ENCODE assay signal across 8 cellular contexts in genomic region chr13:32737679-32738078, GRCh38.
DNase-seq lines count a peak whose midpoint lies in the region; ATAC-seq, FAIRE-seq and TF ChIP-seq lines count a peak whose summit lies in the region.

No MANE protein-coding gene starts in this region.

- peak overlapping the region; percentile 69 for H3K9ac ChIP-seq in keratinocyte (ENCODE audit: control insufficient read depth, extremely low read depth, insufficient read depth, low read length)

- H3K9me1 ChIP-seq in keratinocyte (ENCODE audit: control insufficient read depth, extremely low read depth, insufficient read depth, low read length) = no peaks in the 10 kb centered on the region

- dilution Hi-C loops in keratinocyte (cut with MboI; ENCODE audit: extremely low pct_ligation_motif_present, low sequenced_read_pairs) = no loop called here

- no peaks in the 10 kb centered on the region for H3K27me3 ChIP-seq in keratinocyte (ENCODE audit: control insufficient read depth, extremely low read depth, insufficient read depth, low read length)

- peak overlapping the region; percentile 95 for H3K4me2 ChIP-seq in keratinocyte (ENCODE audit: control insufficient read depth, extremely low read depth, insufficient read depth, low read depth, low read length)

- H3K79me2 ChIP-seq in keratinocyte (ENCODE audit: control insufficient read depth, insufficient read depth, low read length) = no peaks in the 10 kb centered on the region

- no peak for TF ChIP-seq POLR2A in H54 (IDR thresholded peaks at IDR 0.05; ENCODE audit: low read depth, low read length)

- FAIRE-seq in keratinocyte (lab: Jason Lieb, UNC) (peak; percentile 17), H54 (lab: Jason Lieb, UNC) (no peak)

- no peaks in the 10 kb centered on the region for H4K20me1 ChIP-seq in keratinocyte (ENCODE audit: control insufficient read depth, extremely low read depth, insufficient read depth, low read length)

- TF ChIP-seq CTCF in AG10803 (conservative IDR thresholded peaks at IDR 0.05; ENCODE audit: low read length) (no peak), keratinocyte (optimal IDR thresholded peaks at IDR 0.05 in 1 of 3, IDR thresholded peaks at IDR 0.05 in 1 of 3, conservative IDR thresholded peaks at IDR 0.05 in 1 of 3; ENCODE audit: extremely low read depth in 1 of 3, insufficient read depth in 2 of 3, low read length in 3 of 3) (no peak)

- ATAC-seq in GM19438 (IDR thresholded peaks at IDR 0.05; ENCODE audit: low read depth, unreplicated experiment) = peak; percentile 51

- H2AFZ ChIP-seq in keratinocyte (ENCODE audit: control insufficient read depth, low read length) = peak overlapping the region; percentile 79

- no peaks in the 10 kb centered on the region for H3K36me3 ChIP-seq in keratinocyte (ENCODE audit: control insufficient read depth in 2 of 2, extremely low read depth in 1 of 2, insufficient read depth in 2 of 2, low read length in 2 of 2)

- DNase-seq in AG10803 (ENCODE audit: low read depth) = peak; percentile 9
- DNase-seq in Jurkat, Clone E6-1 (ENCODE audit: low read depth, low spot score) = no peak
- DNase-seq in keratinocyte (ENCODE audit: low read depth, low spot score) = no peak
- no peak for DNase-seq in stimulated activated CD4-positive, alpha-beta T cell treated with anti-CD3 and anti-CD28 coated beads, Interleukin-15, amount 100 ng/mL, for 24 hours
- DNase-seq in SKM-1 treated with dmso at 0.1 percent for 144 hours (lab: John Stamatoyannopoulos, UW; ENCODE audit: unreplicated experiment) = no peak
- no peak for DNase-seq in H54 (ENCODE audit: insufficient read length, low spot score)
- no peak for DNase-seq in DMS153 treated with DMSO at 0.1 percent for 48 hours (lab: John Stamatoyannopoulos, UW; ENCODE audit: unreplicated experiment)

- no peaks in the 10 kb centered on the region for H3K9me3 ChIP-seq in keratinocyte (ENCODE audit: control insufficient read depth, low read depth, low read length)

- H3K4me3 ChIP-seq in AG10803 (ENCODE audit: low read length) (peak overlapping the region; percentile 51), keratinocyte (ENCODE audit: control insufficient read depth in 2 of 3, extremely low read depth in 1 of 3, insufficient read depth in 2 of 3, low read depth in 1 of 3, low read length in 3 of 3) (peak overlapping the region in 2 of 3 experiments; percentile 65 to 69)
- peak overlapping the region; percentile 30 for H3K4me3 ChIP-seq in Jurkat, Clone E6-1 (ENCODE audit: low read length)

- H3K27ac ChIP-seq in keratinocyte (ENCODE audit: control insufficient read depth, insufficient read depth, low read length) = peak overlapping the region; percentile 73

- H3K4me1 ChIP-seq in keratinocyte (ENCODE audit: control insufficient read depth, extremely low read depth, insufficient read depth, low read length) = peaks cover 18% of the 10 kb centered on the region
